ENCODE assay signal across 13 cellular contexts in the genomic region with DNA sequence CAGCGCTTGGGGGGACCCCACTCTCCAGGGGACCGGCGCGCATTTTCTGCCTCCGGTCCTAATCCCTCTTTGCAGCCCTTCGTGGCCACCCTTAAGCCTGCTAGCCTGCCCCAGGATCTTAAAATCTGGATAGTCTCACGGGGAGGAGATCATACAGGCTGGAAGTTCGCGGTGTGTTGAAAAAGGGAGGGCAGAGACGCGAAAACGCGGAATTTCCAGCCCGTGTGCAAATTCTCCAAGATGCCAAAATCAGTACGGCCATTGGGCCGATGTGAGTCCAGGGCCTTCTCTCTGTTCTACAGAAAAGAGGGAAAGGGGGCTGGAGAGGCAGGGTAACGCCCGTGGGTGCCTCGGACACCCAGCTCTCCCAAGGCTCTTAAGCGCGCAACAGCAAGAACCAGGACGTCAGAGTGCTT. TPM values are rescaled to one million over a fixed set of nuclear protein-coding genes. Genes with fewer than 3 reads are reported as not detected.
DNase-seq lines count a peak whose midpoint lies in the region; ATAC-seq and TF ChIP-seq lines count a peak whose summit lies in the region.
"Had no signal": no experiment of that assay in that cellular context is flagged by ENCODE, and none has a peak within 500 bp of the region (broad histone marks: within the 10 kb centered on the region; RNA-seq: fewer than 3 reads in every experiment).

No MANE protein-coding gene starts in this region.

- H3K4me1 ChIP-seq in right lobe of liver = peaks cover 0 to 13% (median 0%) of the 10 kb centered on the region in 4 donors

- H3K9me3 ChIP-seq in right lobe of liver = no peaks in the 10 kb centered on the region

- H3K4me3 Mint-ChIP-seq in WTC11 = peak overlapping the region; percentile 72
- peak overlapping the region; percentile 61 for H3K4me3 Mint-ChIP-seq in stimulated activated effector memory CD8-positive, alpha-beta T cell treated with anti-CD3 and anti-CD28 coated beads, Interleukin-12 subunit alpha, Interleukin-12 subunit beta, amount 100 ng/mL, for 72 hours

- POLR2A ChIA-PET in WTC11 (lab: Charles Lee) = interaction anchor here (1.0 to 1.8 kb wide), 3 partner anchors 10 to 119 kb away, joined by 3 to 5 read pairs (median 4); a partner anchor contains a TSS

- TF ChIP-seq POLR2A in right lobe of liver (IDR thresholded peaks at IDR 0.05) = no peak

- peak overlapping the region in 2 of 3 donors; percentile 19 to 24 for H3K4me3 ChIP-seq in right lobe of liver

- 0 out of 2 replicates have a peak, but pooled peaks cover 3% of the 10 kb centered on the region for H3K36me3 Mint-ChIP-seq in WTC11
- no peaks in the 10 kb centered on the region for H3K36me3 Mint-ChIP-seq in stimulated activated effector memory CD8-positive, alpha-beta T cell treated with anti-CD3 and anti-CD28 coated beads, Interleukin-12 subunit alpha, Interleukin-12 subunit beta, amount 100 ng/mL, for 72 hours

- H3K36me3 ChIP-seq in right lobe of liver = no peaks in the 10 kb centered on the region
- H3K36me3 ChIP-seq: WERI-Rb-1 had no signal

- no peaks in the 10 kb centered on the region for H3K9me3 Mint-ChIP-seq in WTC11
- H3K9me3 Mint-ChIP-seq in stimulated activated effector memory CD8-positive, alpha-beta T cell treated with anti-CD3 and anti-CD28 coated beads, Interleukin-12 subunit alpha, Interleukin-12 subunit beta, amount 100 ng/mL, for 72 hours = no peaks in the 10 kb centered on the region
- H3K9me3 Mint-ChIP-seq: stimulated activated naive CD8-positive, alpha-beta T cell treated with anti-CD3 and anti-CD28 coated beads, Interleukin-15, Interleukin-2, amounts not matched to agents 100 ng/mL and 50 ng/mL, for 24 hours had no signal

- intact Hi-C loops in right lobe of liver (cut with DNase I) = no loop called here

- no peak overlapping the region for H3K27ac Mint-ChIP-seq in WTC11
- H3K27ac Mint-ChIP-seq in stimulated activated effector memory CD8-positive, alpha-beta T cell treated with anti-CD3 and anti-CD28 coated beads, Interleukin-12 subunit alpha, Interleukin-12 subunit beta, amount 100 ng/mL, for 72 hours = no peak overlapping the region
- H3K27ac Mint-ChIP-seq: stimulated activated naive CD8-positive, alpha-beta T cell treated with anti-CD3 and anti-CD28 coated beads, Interleukin-15, Interleukin-2, amounts not matched to agents 100 ng/mL and 50 ng/mL, for 24 hours had no signal

- WGBS in right lobe of liver (ENCODE audit: insufficient coverage, low coverage, low lambda C conversion rate, missing lambda C conversion rate) = 13% methylated on average over 16 of the region's 22 CpGs

- ATAC-seq in WTC11 = no peak
- ATAC-seq in right lobe of liver = no peak
- no peak for ATAC-seq in stimulated activated effector memory CD8-positive, alpha-beta T cell treated with anti-CD3 and anti-CD28 coated beads, Interleukin-12 subunit alpha, Interleukin-12 subunit beta, amount 100 ng/mL, for 72 hours
- no peak for ATAC-seq in HG03108 (IDR thresholded peaks at IDR 0.05; ENCODE audit: unreplicated experiment)
- no peak for ATAC-seq in HG03097 (IDR thresholded peaks at IDR 0.05; ENCODE audit: low FRiP score, unreplicated experiment)

- DNase-seq in GM20000 (ENCODE audit: low spot score) (peak; percentile 16), WTC11 (ENCODE audit: low spot score) (no peak), right lobe of liver (no peak), occipital lobe (lab: John Stamatoyannopoulos, UW) (no peak)
- no peak for DNase-seq in stimulated activated effector memory CD8-positive, alpha-beta T cell treated with anti-CD3 and anti-CD28 coated beads, Interleukin-12 subunit alpha, Interleukin-12 subunit beta, amount 100 ng/mL, for 72 hours (ENCODE audit: low spot score in 2 of 2)
- DNase-seq: effector memory CD4-positive, alpha-beta T cell; left colon; stimulated activated CD4-positive, alpha-beta T cell treated with anti-CD3 and anti-CD28 coated beads, Interleukin-4, amount 100 ng/mL, for 24 hours had no signal

- CTCF ChIA-PET in WTC11 (lab: Charles Lee) = interaction anchor here (0.6 to 3.2 kb wide), 30 partner anchors 10 to 362 kb away, joined by 3 to 53 read pairs (median 4); a partner anchor contains a TSS

- peaks cover 5 to 19% of the 10 kb centered on the region in 2 donors for H3K27me3 ChIP-seq in right lobe of liver

- H3K4me1 Mint-ChIP-seq in WTC11 = peaks cover 64% of the 10 kb centered on the region
- H3K4me1 Mint-ChIP-seq in stimulated activated effector memory CD8-positive, alpha-beta T cell treated with anti-CD3 and anti-CD28 coated beads, Interleukin-12 subunit alpha, Interleukin-12 subunit beta, amount 100 ng/mL, for 72 hours = peaks cover 33% of the 10 kb centered on the region

- TF ChIP-seq CTCF in GM20000 (IDR thresholded peaks at IDR 0.05; ENCODE audit: extremely low read depth, missing control alignments) (no peak), WTC11 (IDR thresholded peaks at IDR 0.05) (no peak), right lobe of liver (IDR thresholded peaks at IDR 0.05) (no peak)

- peaks cover 98% of the 10 kb centered on the region for H3K27me3 Mint-ChIP-seq in WTC11 (ENCODE audit: low read depth)

- H3K27ac ChIP-seq in right lobe of liver = no peak overlapping the region
- H3K27ac ChIP-seq: WERI-Rb-1 had no signal

TF ChIP-seq in WTC11, 78 proteins besides CTCF, POLR2A, EP300 and RAD21:
- no peak for TF ChIP-seq ETV6 (CRISPR knock-in tag; IDR thresholded peaks at IDR 0.05)
- no peak for TF ChIP-seq FOXK1 (CRISPR knock-in tag; IDR thresholded peaks at IDR 0.05)
- TF ChIP-seq GABPB1 (CRISPR knock-in tag; IDR thresholded peaks at IDR 0.05) = no peak
- TF ChIP-seq, protein P1, sequence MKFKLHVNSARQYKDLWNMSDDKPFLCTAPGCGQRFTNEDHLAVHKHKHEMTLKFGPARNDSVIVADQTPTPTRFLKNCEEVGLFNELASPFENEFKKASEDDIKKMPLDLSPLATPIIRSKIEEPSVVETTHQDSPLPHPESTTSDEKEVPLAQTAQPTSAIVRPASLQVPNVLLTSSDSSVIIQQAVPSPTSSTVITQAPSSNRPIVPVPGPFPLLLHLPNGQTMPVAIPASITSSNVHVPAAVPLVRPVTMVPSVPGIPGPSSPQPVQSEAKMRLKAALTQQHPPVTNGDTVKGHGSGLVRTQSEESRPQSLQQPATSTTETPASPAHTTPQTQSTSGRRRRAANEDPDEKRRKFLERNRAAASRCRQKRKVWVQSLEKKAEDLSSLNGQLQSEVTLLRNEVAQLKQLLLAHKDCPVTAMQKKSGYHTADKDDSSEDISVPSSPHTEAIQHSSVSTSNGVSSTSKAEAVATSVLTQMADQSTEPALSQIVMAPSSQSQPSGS (CRISPR knock-in tag; IDR thresholded peaks at IDR 0.05; ENCODE audit: borderline replicate concordance, low read depth) = no peak
- TF ChIP-seq, protein P2, sequence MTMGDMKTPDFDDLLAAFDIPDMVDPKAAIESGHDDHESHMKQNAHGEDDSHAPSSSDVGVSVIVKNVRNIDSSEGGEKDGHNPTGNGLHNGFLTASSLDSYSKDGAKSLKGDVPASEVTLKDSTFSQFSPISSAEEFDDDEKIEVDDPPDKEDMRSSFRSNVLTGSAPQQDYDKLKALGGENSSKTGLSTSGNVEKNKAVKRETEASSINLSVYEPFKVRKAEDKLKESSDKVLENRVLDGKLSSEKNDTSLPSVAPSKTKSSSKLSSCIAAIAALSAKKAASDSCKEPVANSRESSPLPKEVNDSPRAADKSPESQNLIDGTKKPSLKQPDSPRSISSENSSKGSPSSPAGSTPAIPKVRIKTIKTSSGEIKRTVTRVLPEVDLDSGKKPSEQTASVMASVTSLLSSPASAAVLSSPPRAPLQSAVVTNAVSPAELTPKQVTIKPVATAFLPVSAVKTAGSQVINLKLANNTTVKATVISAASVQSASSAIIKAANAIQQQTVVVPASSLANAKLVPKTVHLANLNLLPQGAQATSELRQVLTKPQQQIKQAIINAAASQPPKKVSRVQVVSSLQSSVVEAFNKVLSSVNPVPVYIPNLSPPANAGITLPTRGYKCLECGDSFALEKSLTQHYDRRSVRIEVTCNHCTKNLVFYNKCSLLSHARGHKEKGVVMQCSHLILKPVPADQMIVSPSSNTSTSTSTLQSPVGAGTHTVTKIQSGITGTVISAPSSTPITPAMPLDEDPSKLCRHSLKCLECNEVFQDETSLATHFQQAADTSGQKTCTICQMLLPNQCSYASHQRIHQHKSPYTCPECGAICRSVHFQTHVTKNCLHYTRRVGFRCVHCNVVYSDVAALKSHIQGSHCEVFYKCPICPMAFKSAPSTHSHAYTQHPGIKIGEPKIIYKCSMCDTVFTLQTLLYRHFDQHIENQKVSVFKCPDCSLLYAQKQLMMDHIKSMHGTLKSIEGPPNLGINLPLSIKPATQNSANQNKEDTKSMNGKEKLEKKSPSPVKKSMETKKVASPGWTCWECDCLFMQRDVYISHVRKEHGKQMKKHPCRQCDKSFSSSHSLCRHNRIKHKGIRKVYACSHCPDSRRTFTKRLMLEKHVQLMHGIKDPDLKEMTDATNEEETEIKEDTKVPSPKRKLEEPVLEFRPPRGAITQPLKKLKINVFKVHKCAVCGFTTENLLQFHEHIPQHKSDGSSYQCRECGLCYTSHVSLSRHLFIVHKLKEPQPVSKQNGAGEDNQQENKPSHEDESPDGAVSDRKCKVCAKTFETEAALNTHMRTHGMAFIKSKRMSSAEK (CRISPR knock-in tag; IDR thresholded peaks at IDR 0.05; ENCODE audit: borderline replicate concordance) = no peak

RNA-seq across cellular contexts. Expression of a gene that starts 9.4 kb away (rescaled TPM):
- not detected in 3 replicates for total RNA-seq in WTC11 (2021)
- total RNA-seq in right lobe of liver = not detected
- 9.8 TPM for total RNA-seq in occipital lobe
- total RNA-seq: glomerular endothelial cell, left colon had no signal

Comparison
In these comparisons a context has a peak if more than half of its experiments do, and no peak if none do; other contexts are left out.
1. RNA of a gene that starts 9.4 kb away (total RNA-seq): 9.8 TPM in occipital lobe (single experiment); not detected in WTC11 and not detected in right lobe of liver; every median in the first group is over 10 times any median in the second.